ENCODE assay signal across 1 cellular context in the genomic region with DNA sequence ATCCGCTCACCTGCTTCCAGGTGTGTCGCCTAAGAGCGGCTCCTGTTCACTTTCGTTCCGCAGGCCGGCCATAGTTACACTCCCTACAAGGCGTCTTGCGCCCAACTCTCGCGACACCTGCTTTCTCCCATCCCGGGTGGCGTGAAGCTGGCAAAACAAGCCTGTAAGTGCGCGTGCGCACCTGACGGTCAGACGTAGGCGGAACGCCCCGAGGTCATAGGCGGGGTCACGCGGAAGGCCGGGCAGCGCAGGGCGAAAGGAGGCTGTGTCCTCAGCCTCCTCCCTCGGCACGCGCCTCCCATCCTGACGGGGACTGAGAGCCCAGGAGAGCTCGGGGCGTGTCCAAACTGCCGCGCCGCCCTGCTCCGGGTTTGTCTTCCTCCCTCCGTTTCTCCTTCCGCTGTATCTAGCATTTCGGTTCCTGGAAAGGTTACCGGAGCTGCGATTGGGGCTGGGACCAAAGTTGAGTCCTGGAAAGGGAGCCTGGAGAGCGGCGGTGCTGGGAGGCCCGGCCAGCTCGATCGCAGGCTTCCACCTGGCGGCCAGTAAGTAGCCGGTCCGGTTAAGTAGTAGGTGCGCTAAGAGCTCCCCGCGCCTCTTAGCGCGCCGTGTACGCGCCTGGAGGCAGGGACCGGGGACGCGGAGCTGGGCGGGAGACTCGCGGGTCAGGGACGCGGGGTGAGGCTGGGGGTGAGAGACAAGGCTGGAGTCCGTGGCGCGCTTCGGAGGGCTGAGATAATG.
TF ChIP-seq lines count a peak whose summit lies in the region.

A gene (plus strand): TSS at position 345 of the 741 bp plus-strand sequence. CDS start 17,550 bp downstream, outside the sequence.
A gene with protein sequence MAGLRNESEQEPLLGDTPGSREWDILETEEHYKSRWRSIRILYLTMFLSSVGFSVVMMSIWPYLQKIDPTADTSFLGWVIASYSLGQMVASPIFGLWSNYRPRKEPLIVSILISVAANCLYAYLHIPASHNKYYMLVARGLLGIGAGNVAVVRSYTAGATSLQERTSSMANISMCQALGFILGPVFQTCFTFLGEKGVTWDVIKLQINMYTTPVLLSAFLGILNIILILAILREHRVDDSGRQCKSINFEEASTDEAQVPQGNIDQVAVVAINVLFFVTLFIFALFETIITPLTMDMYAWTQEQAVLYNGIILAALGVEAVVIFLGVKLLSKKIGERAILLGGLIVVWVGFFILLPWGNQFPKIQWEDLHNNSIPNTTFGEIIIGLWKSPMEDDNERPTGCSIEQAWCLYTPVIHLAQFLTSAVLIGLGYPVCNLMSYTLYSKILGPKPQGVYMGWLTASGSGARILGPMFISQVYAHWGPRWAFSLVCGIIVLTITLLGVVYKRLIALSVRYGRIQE (minus strand): TSS at position 112 of the 741 bp plus-strand sequence. CDS start 40 bp downstream, at position 72.

TF ChIP-seq in K562, 482 proteins besides CTCF, POLR2A, EP300 and RAD21 (continued from another document and continues in another):
- TF ChIP-seq, protein P1, sequence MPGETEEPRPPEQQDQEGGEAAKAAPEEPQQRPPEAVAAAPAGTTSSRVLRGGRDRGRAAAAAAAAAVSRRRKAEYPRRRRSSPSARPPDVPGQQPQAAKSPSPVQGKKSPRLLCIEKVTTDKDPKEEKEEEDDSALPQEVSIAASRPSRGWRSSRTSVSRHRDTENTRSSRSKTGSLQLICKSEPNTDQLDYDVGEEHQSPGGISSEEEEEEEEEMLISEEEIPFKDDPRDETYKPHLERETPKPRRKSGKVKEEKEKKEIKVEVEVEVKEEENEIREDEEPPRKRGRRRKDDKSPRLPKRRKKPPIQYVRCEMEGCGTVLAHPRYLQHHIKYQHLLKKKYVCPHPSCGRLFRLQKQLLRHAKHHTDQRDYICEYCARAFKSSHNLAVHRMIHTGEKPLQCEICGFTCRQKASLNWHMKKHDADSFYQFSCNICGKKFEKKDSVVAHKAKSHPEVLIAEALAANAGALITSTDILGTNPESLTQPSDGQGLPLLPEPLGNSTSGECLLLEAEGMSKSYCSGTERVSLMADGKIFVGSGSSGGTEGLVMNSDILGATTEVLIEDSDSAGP (CRISPR knock-in tag; IDR thresholded peaks at IDR 0.05), result no peak
- TF ChIP-seq, protein P2, sequence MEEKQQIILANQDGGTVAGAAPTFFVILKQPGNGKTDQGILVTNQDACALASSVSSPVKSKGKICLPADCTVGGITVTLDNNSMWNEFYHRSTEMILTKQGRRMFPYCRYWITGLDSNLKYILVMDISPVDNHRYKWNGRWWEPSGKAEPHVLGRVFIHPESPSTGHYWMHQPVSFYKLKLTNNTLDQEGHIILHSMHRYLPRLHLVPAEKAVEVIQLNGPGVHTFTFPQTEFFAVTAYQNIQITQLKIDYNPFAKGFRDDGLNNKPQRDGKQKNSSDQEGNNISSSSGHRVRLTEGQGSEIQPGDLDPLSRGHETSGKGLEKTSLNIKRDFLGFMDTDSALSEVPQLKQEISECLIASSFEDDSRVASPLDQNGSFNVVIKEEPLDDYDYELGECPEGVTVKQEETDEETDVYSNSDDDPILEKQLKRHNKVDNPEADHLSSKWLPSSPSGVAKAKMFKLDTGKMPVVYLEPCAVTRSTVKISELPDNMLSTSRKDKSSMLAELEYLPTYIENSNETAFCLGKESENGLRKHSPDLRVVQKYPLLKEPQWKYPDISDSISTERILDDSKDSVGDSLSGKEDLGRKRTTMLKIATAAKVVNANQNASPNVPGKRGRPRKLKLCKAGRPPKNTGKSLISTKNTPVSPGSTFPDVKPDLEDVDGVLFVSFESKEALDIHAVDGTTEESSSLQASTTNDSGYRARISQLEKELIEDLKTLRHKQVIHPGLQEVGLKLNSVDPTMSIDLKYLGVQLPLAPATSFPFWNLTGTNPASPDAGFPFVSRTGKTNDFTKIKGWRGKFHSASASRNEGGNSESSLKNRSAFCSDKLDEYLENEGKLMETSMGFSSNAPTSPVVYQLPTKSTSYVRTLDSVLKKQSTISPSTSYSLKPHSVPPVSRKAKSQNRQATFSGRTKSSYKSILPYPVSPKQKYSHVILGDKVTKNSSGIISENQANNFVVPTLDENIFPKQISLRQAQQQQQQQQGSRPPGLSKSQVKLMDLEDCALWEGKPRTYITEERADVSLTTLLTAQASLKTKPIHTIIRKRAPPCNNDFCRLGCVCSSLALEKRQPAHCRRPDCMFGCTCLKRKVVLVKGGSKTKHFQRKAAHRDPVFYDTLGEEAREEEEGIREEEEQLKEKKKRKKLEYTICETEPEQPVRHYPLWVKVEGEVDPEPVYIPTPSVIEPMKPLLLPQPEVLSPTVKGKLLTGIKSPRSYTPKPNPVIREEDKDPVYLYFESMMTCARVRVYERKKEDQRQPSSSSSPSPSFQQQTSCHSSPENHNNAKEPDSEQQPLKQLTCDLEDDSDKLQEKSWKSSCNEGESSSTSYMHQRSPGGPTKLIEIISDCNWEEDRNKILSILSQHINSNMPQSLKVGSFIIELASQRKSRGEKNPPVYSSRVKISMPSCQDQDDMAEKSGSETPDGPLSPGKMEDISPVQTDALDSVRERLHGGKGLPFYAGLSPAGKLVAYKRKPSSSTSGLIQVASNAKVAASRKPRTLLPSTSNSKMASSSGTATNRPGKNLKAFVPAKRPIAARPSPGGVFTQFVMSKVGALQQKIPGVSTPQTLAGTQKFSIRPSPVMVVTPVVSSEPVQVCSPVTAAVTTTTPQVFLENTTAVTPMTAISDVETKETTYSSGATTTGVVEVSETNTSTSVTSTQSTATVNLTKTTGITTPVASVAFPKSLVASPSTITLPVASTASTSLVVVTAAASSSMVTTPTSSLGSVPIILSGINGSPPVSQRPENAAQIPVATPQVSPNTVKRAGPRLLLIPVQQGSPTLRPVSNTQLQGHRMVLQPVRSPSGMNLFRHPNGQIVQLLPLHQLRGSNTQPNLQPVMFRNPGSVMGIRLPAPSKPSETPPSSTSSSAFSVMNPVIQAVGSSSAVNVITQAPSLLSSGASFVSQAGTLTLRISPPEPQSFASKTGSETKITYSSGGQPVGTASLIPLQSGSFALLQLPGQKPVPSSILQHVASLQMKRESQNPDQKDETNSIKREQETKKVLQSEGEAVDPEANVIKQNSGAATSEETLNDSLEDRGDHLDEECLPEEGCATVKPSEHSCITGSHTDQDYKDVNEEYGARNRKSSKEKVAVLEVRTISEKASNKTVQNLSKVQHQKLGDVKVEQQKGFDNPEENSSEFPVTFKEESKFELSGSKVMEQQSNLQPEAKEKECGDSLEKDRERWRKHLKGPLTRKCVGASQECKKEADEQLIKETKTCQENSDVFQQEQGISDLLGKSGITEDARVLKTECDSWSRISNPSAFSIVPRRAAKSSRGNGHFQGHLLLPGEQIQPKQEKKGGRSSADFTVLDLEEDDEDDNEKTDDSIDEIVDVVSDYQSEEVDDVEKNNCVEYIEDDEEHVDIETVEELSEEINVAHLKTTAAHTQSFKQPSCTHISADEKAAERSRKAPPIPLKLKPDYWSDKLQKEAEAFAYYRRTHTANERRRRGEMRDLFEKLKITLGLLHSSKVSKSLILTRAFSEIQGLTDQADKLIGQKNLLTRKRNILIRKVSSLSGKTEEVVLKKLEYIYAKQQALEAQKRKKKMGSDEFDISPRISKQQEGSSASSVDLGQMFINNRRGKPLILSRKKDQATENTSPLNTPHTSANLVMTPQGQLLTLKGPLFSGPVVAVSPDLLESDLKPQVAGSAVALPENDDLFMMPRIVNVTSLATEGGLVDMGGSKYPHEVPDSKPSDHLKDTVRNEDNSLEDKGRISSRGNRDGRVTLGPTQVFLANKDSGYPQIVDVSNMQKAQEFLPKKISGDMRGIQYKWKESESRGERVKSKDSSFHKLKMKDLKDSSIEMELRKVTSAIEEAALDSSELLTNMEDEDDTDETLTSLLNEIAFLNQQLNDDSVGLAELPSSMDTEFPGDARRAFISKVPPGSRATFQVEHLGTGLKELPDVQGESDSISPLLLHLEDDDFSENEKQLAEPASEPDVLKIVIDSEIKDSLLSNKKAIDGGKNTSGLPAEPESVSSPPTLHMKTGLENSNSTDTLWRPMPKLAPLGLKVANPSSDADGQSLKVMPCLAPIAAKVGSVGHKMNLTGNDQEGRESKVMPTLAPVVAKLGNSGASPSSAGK (IDR thresholded peaks at IDR 0.05), result peak; percentile 52; the same call in 1 of the 2 replicates
- TF ChIP-seq, protein P3, sequence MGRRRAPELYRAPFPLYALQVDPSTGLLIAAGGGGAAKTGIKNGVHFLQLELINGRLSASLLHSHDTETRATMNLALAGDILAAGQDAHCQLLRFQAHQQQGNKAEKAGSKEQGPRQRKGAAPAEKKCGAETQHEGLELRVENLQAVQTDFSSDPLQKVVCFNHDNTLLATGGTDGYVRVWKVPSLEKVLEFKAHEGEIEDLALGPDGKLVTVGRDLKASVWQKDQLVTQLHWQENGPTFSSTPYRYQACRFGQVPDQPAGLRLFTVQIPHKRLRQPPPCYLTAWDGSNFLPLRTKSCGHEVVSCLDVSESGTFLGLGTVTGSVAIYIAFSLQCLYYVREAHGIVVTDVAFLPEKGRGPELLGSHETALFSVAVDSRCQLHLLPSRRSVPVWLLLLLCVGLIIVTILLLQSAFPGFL (CRISPR knock-in tag; IDR thresholded peaks at IDR 0.05), result no peak
- TF ChIP-seq, protein P4, sequence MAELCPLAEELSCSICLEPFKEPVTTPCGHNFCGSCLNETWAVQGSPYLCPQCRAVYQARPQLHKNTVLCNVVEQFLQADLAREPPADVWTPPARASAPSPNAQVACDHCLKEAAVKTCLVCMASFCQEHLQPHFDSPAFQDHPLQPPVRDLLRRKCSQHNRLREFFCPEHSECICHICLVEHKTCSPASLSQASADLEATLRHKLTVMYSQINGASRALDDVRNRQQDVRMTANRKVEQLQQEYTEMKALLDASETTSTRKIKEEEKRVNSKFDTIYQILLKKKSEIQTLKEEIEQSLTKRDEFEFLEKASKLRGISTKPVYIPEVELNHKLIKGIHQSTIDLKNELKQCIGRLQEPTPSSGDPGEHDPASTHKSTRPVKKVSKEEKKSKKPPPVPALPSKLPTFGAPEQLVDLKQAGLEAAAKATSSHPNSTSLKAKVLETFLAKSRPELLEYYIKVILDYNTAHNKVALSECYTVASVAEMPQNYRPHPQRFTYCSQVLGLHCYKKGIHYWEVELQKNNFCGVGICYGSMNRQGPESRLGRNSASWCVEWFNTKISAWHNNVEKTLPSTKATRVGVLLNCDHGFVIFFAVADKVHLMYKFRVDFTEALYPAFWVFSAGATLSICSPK (IDR thresholded peaks at IDR 0.05; ENCODE audit: borderline replicate concordance), result no peak
- TF ChIP-seq RFX5 (IDR thresholded peaks at IDR 0.05; ENCODE audit: low read depth, low read length) (no peak), ZNF134 (CRISPR knock-in tag; conservative IDR thresholded peaks at IDR 0.05) (no peak), MTA3 (IDR thresholded peaks at IDR 0.05; ENCODE audit: borderline replicate concordance) (peak; percentile 78; the same call in 1 of the 2 replicates), TAF9B (IDR thresholded peaks at IDR 0.05; ENCODE audit: partially characterized antibody) (peak; percentile 70), SREBF2 (CRISPR knock-in tag; IDR thresholded peaks at IDR 0.05) (no peak), BRF1 (IDR thresholded peaks at IDR 0.05; ENCODE audit: borderline replicate concordance, extremely low read depth, insufficient read length) (no peak), SNIP1 (IDR thresholded peaks at IDR 0.05; ENCODE audit: low read depth) (peak; percentile 25; the same call in 1 of the 2 replicates), NBN (IDR thresholded peaks at IDR 0.05; ENCODE audit: low read depth) (peak; percentile 93), BRCA1 (IDR thresholded peaks at IDR 0.05) (no peak), BRCA1 (CRISPR knock-in tag; IDR thresholded peaks at IDR 0.05) (no peak), ILK (tag; IDR thresholded peaks at IDR 0.05; ENCODE audit: borderline replicate concordance, low read depth) (no peak), NR4A1 (CRISPR knock-in tag; IDR thresholded peaks at IDR 0.05) (no peak), NR4A1 (tag; IDR thresholded peaks at IDR 0.05) (no peak), RHOXF2B (CRISPR knock-in tag; conservative IDR thresholded peaks at IDR 0.05) (no peak), ASH1L (IDR thresholded peaks at IDR 0.05; ENCODE audit: borderline replicate concordance, low read depth, partially characterized antibody) (no peak), NFATC3 (IDR thresholded peaks at IDR 0.05) (no peak), TRIM28 (IDR thresholded peaks at IDR 0.05) (0 out of 2 replicates have a peak, but pooled peaks have one; percentile 23), NFIX (CRISPR knock-in tag; IDR thresholded peaks at IDR 0.05; ENCODE audit: low read depth) (no peak), ZZZ3 (IDR thresholded peaks at IDR 0.05) (no peak), PRMT5 (CRISPR knock-in tag; IDR thresholded peaks at IDR 0.05) (no peak)
- TF ChIP-seq, protein P5, sequence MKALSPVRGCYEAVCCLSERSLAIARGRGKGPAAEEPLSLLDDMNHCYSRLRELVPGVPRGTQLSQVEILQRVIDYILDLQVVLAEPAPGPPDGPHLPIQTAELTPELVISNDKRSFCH (CRISPR knock-in tag; IDR thresholded peaks at IDR 0.05), result no peak
- TF ChIP-seq, protein P5 (tag; IDR thresholded peaks at IDR 0.05), result 0 out of 2 replicates have a peak, but pooled peaks have one; percentile 11
- TF ChIP-seq, protein P6, sequence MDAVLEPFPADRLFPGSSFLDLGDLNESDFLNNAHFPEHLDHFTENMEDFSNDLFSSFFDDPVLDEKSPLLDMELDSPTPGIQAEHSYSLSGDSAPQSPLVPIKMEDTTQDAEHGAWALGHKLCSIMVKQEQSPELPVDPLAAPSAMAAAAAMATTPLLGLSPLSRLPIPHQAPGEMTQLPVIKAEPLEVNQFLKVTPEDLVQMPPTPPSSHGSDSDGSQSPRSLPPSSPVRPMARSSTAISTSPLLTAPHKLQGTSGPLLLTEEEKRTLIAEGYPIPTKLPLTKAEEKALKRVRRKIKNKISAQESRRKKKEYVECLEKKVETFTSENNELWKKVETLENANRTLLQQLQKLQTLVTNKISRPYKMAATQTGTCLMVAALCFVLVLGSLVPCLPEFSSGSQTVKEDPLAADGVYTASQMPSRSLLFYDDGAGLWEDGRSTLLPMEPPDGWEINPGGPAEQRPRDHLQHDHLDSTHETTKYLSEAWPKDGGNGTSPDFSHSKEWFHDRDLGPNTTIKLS (IDR thresholded peaks at IDR 0.05; ENCODE audit: borderline replicate concordance, low read depth), result peak; percentile 81; the same call in 1 of the 2 replicates
- TF ChIP-seq, protein P7, sequence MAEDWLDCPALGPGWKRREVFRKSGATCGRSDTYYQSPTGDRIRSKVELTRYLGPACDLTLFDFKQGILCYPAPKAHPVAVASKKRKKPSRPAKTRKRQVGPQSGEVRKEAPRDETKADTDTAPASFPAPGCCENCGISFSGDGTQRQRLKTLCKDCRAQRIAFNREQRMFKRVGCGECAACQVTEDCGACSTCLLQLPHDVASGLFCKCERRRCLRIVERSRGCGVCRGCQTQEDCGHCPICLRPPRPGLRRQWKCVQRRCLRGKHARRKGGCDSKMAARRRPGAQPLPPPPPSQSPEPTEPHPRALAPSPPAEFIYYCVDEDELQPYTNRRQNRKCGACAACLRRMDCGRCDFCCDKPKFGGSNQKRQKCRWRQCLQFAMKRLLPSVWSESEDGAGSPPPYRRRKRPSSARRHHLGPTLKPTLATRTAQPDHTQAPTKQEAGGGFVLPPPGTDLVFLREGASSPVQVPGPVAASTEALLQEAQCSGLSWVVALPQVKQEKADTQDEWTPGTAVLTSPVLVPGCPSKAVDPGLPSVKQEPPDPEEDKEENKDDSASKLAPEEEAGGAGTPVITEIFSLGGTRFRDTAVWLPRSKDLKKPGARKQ (CRISPR knock-in tag; IDR thresholded peaks at IDR 0.05), result no peak
- TF ChIP-seq, protein P8, sequence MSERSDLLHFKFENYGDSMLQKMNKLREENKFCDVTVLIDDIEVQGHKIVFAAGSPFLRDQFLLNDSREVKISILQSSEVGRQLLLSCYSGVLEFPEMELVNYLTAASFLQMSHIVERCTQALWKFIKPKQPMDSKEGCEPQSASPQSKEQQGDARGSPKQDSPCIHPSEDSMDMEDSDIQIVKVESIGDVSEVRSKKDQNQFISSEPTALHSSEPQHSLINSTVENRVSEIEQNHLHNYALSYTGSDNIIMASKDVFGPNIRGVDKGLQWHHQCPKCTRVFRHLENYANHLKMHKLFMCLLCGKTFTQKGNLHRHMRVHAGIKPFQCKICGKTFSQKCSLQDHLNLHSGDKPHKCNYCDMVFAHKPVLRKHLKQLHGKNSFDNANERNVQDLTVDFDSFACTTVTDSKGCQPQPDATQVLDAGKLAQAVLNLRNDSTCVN (CRISPR knock-in tag; IDR thresholded peaks at IDR 0.05), result no peak
